Comparison of ENCODE assay signal across 8 cellular contexts in genomic region chr20:53642196-53643030, GRCh38. TPM values are rescaled to one million over a fixed set of nuclear protein-coding genes. Genes with fewer than 3 reads are reported as not detected.
DNase-seq lines count a peak whose midpoint lies in the region; ATAC-seq and TF ChIP-seq lines count a peak whose summit lies in the region.

No MANE protein-coding gene starts in this region.

- H3K27me3 Mint-ChIP-seq in GM23338 (ENCODE audit: insufficient read depth, low read depth, poor library complexity) (peaks cover 3% of the 10 kb centered on the region), endothelial cell (ENCODE audit: unreplicated experiment) (peaks cover 2% of the 10 kb centered on the region)
- no peaks in the 10 kb centered on the region for H3K27me3 Mint-ChIP-seq in natural killer cell treated with Interleukin-12 subunit alpha and Interleukin-12 subunit beta and Interleukin-15 and Interleukin-18, amount 100 ng/mL, for 72 hours

- H3K4me1 Mint-ChIP-seq in GM23338 (peaks cover 20% of the 10 kb centered on the region), endothelial cell (ENCODE audit: unreplicated experiment) (peaks cover 13% of the 10 kb centered on the region)
- H3K4me1 Mint-ChIP-seq in natural killer cell treated with Interleukin-12 subunit alpha and Interleukin-12 subunit beta and Interleukin-15 and Interleukin-18, amount 100 ng/mL, for 72 hours (ENCODE audit: low read depth in 2 of 2) = peaks cover 24 to 27% of the 10 kb centered on the region in 2 donors

- no peak overlapping the region for H3K4me2 ChIP-seq in GM23338

- peak; percentile 49 for DNase-seq in GM03348 (ENCODE audit: low spot score)
- DNase-seq in GM23338 (ENCODE audit: low spot score) = peak; percentile 44
- DNase-seq in MG63 = peak; percentile 56
- DNase-seq in activated CD4-positive, alpha-beta T cell treated with anti-CD3 and anti-CD28 coated beads for 1 hour = peak; percentile 13
- DNase-seq in endothelial cell (ENCODE audit: low spot score) = peak; percentile 26
- no peak for DNase-seq in natural killer cell treated with Interleukin-12 subunit alpha and Interleukin-12 subunit beta and Interleukin-15 and Interleukin-18, amount 100 ng/mL, for 72 hours (ENCODE audit: low spot score)
- no peak for DNase-seq in NCI-H526 treated with DMSO at 0.1 percent for 48 hours (lab: John Stamatoyannopoulos, UW)
- DNase-seq in GOT3 (lab: John Stamatoyannopoulos, UW) = no peak

- H3K36me3 ChIP-seq in GM23338 (ENCODE audit: insufficient read depth) = no peaks in the 10 kb centered on the region
- no peaks in the 10 kb centered on the region for H3K36me3 ChIP-seq in MG63

- H3K4me3 ChIP-seq in GM23338 (no peak overlapping the region), MG63 (no peak overlapping the region)

- no peak overlapping the region for H3K27ac ChIP-seq in GM23338 (ENCODE audit: low read depth)

- peaks cover 22% of the 10 kb centered on the region for H3K4me1 ChIP-seq in GM23338 (ENCODE audit: insufficient read depth)

- peaks cover 9% of the 10 kb centered on the region; the same call in 1 of the 2 replicates for H3F3A ChIP-seq in GM23338 (replicated peaks; ENCODE audit: low read depth)

- H3K79me2 ChIP-seq in GM23338 (replicated peaks; ENCODE audit: insufficient read depth) = no peaks in the 10 kb centered on the region

- H2AFZ ChIP-seq in GM23338 = no peak overlapping the region

- no peaks in the 10 kb centered on the region for H3K9me3 ChIP-seq in MG63

- H4K20me1 ChIP-seq in GM23338 (replicated peaks; ENCODE audit: insufficient read depth) = no peaks in the 10 kb centered on the region

- H3K36me3 Mint-ChIP-seq in GM23338 (ENCODE audit: low read depth) (no peaks in the 10 kb centered on the region), endothelial cell (ENCODE audit: low read depth, unreplicated experiment) (no peaks in the 10 kb centered on the region)
- H3K36me3 Mint-ChIP-seq in natural killer cell treated with Interleukin-12 subunit alpha and Interleukin-12 subunit beta and Interleukin-15 and Interleukin-18, amount 100 ng/mL, for 72 hours = no peaks in the 10 kb centered on the region

- H3K27me3 ChIP-seq in GM23338 (ENCODE audit: insufficient read depth) (no peaks in the 10 kb centered on the region), MG63 (no peaks in the 10 kb centered on the region)

- H3K9me2 ChIP-seq in GM23338 (ENCODE audit: insufficient read depth) = no peaks in the 10 kb centered on the region

- no peak overlapping the region for H3K4me3 Mint-ChIP-seq in GM23338
- no peak overlapping the region for H3K4me3 Mint-ChIP-seq in endothelial cell (ENCODE audit: unreplicated experiment)
- H3K4me3 Mint-ChIP-seq in natural killer cell treated with Interleukin-12 subunit alpha and Interleukin-12 subunit beta and Interleukin-15 and Interleukin-18, amount 100 ng/mL, for 72 hours = peak overlapping the region; percentile 93

- no peak overlapping the region for H3K27ac Mint-ChIP-seq in GM23338
- peak overlapping the region; percentile 93 for H3K27ac Mint-ChIP-seq in endothelial cell (ENCODE audit: unreplicated experiment)
- peak overlapping the region; percentile 90 to 91 for H3K27ac Mint-ChIP-seq in natural killer cell treated with Interleukin-12 subunit alpha and Interleukin-12 subunit beta and Interleukin-15 and Interleukin-18, amount 100 ng/mL, for 72 hours

- H3K9me3 Mint-ChIP-seq in GM23338 (no peaks in the 10 kb centered on the region), endothelial cell (ENCODE audit: unreplicated experiment) (no peaks in the 10 kb centered on the region)
- H3K9me3 Mint-ChIP-seq in natural killer cell treated with Interleukin-12 subunit alpha and Interleukin-12 subunit beta and Interleukin-15 and Interleukin-18, amount 100 ng/mL, for 72 hours = no peaks in the 10 kb centered on the region

- no peak for TF ChIP-seq CTCF in GM23338 (conservative IDR thresholded peaks at IDR 0.05; ENCODE audit: low read depth in 2 of 2)
- TF ChIP-seq CTCF in endothelial cell (IDR thresholded peaks at IDR 0.05; ENCODE audit: unreplicated experiment) = no peak

- peak; percentile 91 for ATAC-seq in GM23338
- ATAC-seq in natural killer cell treated with Interleukin-12 subunit alpha and Interleukin-12 subunit beta and Interleukin-15 and Interleukin-18, amount 100 ng/mL, for 72 hours = peak; percentile 79 to 91

TF ChIP-seq in GM23338, 12 proteins besides CTCF, POLR2A, EP300 and RAD21 (continues in another document):
- TF ChIP-seq STAT1 (IDR thresholded peaks at IDR 0.05; ENCODE audit: unreplicated experiment) (no peak), ZNF331 (CRISPR knock-in tag; IDR thresholded peaks at IDR 0.05; ENCODE audit: low read depth) (no peak), POLR2AphosphoS5 (IDR thresholded peaks at IDR 0.05; ENCODE audit: low read depth) (no peak), NANOG (IDR thresholded peaks at IDR 0.05; ENCODE audit: borderline replicate concordance) (no peak), CREB1 (CRISPR knock-in tag; IDR thresholded peaks at IDR 0.05; ENCODE audit: low read depth) (no peak), EZH2 (IDR thresholded peaks at IDR 0.05; ENCODE audit: low read depth, unreplicated experiment) (no peak)
- TF ChIP-seq, protein P1, sequence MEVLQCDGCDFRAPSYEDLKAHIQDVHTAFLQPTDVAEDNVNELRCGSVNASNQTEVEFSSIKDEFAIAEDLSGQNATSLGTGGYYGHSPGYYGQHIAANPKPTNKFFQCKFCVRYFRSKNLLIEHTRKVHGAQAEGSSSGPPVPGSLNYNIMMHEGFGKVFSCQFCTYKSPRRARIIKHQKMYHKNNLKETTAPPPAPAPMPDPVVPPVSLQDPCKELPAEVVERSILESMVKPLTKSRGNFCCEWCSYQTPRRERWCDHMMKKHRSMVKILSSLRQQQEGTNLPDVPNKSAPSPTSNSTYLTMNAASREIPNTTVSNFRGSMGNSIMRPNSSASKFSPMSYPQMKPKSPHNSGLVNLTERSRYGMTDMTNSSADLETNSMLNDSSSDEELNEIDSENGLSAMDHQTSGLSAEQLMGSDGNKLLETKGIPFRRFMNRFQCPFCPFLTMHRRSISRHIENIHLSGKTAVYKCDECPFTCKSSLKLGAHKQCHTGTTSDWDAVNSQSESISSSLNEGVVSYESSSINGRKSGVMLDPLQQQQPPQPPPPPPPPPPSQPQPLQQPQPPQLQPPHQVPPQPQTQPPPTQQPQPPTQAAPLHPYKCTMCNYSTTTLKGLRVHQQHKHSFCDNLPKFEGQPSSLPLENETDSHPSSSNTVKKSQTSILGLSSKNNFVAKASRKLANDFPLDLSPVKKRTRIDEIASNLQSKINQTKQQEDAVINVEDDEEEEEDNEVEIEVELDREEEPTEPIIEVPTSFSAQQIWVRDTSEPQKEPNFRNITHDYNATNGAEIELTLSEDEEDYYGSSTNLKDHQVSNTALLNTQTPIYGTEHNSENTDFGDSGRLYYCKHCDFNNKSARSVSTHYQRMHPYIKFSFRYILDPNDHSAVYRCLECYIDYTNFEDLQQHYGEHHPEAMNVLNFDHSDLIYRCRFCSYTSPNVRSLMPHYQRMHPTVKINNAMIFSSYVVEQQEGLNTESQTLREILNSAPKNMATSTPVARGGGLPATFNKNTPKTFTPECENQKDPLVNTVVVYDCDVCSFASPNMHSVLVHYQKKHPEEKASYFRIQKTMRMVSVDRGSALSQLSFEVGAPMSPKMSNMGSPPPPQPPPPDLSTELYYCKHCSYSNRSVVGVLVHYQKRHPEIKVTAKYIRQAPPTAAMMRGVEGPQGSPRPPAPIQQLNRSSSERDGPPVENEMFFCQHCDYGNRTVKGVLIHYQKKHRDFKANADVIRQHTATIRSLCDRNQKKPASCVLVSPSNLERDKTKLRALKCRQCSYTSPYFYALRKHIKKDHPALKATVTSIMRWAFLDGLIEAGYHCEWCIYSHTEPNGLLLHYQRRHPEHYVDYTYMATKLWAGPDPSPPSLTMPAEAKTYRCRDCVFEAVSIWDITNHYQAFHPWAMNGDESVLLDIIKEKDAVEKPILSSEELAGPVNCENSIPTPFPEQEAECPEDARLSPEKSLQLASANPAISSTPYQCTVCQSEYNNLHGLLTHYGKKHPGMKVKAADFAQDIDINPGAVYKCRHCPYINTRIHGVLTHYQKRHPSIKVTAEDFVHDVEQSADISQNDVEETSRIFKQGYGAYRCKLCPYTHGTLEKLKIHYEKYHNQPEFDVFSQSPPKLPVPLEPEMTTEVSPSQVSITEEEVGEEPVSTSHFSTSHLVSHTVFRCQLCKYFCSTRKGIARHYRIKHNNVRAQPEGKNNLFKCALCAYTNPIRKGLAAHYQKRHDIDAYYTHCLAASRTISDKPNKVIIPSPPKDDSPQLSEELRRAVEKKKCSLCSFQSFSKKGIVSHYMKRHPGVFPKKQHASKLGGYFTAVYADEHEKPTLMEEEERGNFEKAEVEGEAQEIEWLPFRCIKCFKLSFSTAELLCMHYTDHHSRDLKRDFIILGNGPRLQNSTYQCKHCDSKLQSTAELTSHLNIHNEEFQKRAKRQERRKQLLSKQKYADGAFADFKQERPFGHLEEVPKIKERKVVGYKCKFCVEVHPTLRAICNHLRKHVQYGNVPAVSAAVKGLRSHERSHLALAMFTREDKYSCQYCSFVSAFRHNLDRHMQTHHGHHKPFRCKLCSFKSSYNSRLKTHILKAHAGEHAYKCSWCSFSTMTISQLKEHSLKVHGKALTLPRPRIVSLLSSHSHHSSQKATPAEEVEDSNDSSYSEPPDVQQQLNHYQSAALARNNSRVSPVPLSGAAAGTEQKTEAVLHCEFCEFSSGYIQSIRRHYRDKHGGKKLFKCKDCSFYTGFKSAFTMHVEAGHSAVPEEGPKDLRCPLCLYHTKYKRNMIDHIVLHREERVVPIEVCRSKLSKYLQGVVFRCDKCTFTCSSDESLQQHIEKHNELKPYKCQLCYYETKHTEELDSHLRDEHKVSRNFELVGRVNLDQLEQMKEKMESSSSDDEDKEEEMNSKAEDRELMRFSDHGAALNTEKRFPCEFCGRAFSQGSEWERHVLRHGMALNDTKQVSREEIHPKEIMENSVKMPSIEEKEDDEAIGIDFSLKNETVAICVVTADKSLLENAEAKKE (CRISPR knock-in tag; IDR thresholded peaks at IDR 0.05) = no peak

RNA-seq across cellular contexts. Expression of gene ZNF217, which starts 48.8 kb away (rescaled TPM):
- 76.7 and 78.0 TPM in 2 replicates for total RNA-seq in GM23338 (2014; rRNA removed; shearing (Covaris generic))
- 30.8 and 32.8 TPM in 2 replicates for polyA plus RNA-seq in GM23338 (2016; fragmentation: Nextera tagmentation; extraction: Ambion mirVana)
- 15.7 and 22.6 TPM in 2 replicates for total RNA-seq in MG63 (2014; rRNA removed; shearing (Covaris generic); ENCODE audit: low replicate concordance)
- total RNA-seq in endothelial cell (ENCODE audit: unreplicated experiment) = 76.7 TPM
- 10 to 100 TPM; 39.9 to 48.0 TPM for total RNA-seq in natural killer cell treated with Interleukin-12 subunit alpha and Interleukin-12 subunit beta and Interleukin-15 and Interleukin-18, amount 100 ng/mL, for 72 hours

Comparison
In these comparisons a context has a peak if more than half of its experiments do, and no peak if none do; other contexts are left out.
1. DNase-seq: peak in GM03348 (single experiment), GM23338 (single experiment), MG63 (single experiment), activated CD4-positive, alpha-beta T cell treated with anti-CD3 and anti-CD28 coated beads for 1 hour (single experiment) and endothelial cell (single experiment); none in natural killer cell treated with Interleukin-12 subunit alpha and Interleukin-12 subunit beta and Interleukin-15 and Interleukin-18, amount 100 ng/mL, for 72 hours (single experiment), NCI-H526 treated with DMSO at 0.1 percent for 48 hours (single experiment) and GOT3 (single experiment).